ENCODE assay signal across 14 cellular contexts in genomic region chr13:112716461-112716820, GRCh38.
"Had no signal": no experiment of that assay in that cellular context is flagged by ENCODE, and none has a peak within 500 bp of the region (broad histone marks: within the 10 kb centered on the region; RNA-seq: fewer than 3 reads in every experiment).

No MANE protein-coding gene starts in this region.

- H3K27ac ChIP-seq: ascending aorta, breast epithelium, gastrocnemius medialis, vagina had no signal

- H3K27me3 ChIP-seq: ascending aorta, breast epithelium, gastrocnemius medialis, testis, vagina had no signal

- H3K36me3 ChIP-seq: ascending aorta, breast epithelium, gastrocnemius medialis, vagina had no signal

- H3K4me3 ChIP-seq: ascending aorta, breast epithelium, gastrocnemius medialis, testis, vagina had no signal

- DNase-seq: activated CD4-positive, alpha-beta T cell treated with anti-CD3 and anti-CD28 coated beads, Interleukin-2, amount 50 U/mL, for 1 hour; activated CD4-positive, CD25-positive, alpha-beta regulatory T cell; activated CD8-positive, alpha-beta memory T cell treated with anti-CD3 and anti-CD28 coated beads for 24 hours; activated naive CD4-positive, alpha-beta T cell treated with anti-CD3 and anti-CD28 coated beads for 36 hours; activated naive CD8-positive, alpha-beta T cell treated with anti-CD3 and anti-CD28 coated beads, Interleukin-2, amount 50 U/mL, for 24 hours; gastrocnemius medialis; left colon; naive thymus-derived CD8-positive, alpha-beta T cell; stimulated activated naive CD8-positive, alpha-beta T cell treated with anti-CD3 and anti-CD28 coated beads, Interleukin-15, amount 100 ng/mL, for 72 hours; testis had no signal

- H3K27me3 Mint-ChIP-seq: activated naive CD8-positive, alpha-beta T cell treated with anti-CD3 and anti-CD28 coated beads, Interleukin-2, amount 50 U/mL, for 24 hours; memory B cell; naive thymus-derived CD8-positive, alpha-beta T cell; stimulated activated naive CD8-positive, alpha-beta T cell treated with anti-CD3 and anti-CD28 coated beads, Interleukin-15, amount 100 ng/mL, for 72 hours had no signal

- H3K9me3 Mint-ChIP-seq: activated naive CD4-positive, alpha-beta T cell treated with anti-CD3 and anti-CD28 coated beads for 36 hours; activated naive CD8-positive, alpha-beta T cell treated with anti-CD3 and anti-CD28 coated beads, Interleukin-2, amount 50 U/mL, for 24 hours; memory B cell; stimulated activated naive CD8-positive, alpha-beta T cell treated with anti-CD3 and anti-CD28 coated beads, Interleukin-15, amount 100 ng/mL, for 72 hours had no signal

- H3K9me3 ChIP-seq: breast epithelium, gastrocnemius medialis, testis, vagina had no signal

- ATAC-seq: activated naive CD8-positive, alpha-beta T cell treated with anti-CD3 and anti-CD28 coated beads, Interleukin-2, amount 50 U/mL, for 24 hours; gastrocnemius medialis; left colon; naive thymus-derived CD8-positive, alpha-beta T cell; stimulated activated naive CD8-positive, alpha-beta T cell treated with anti-CD3 and anti-CD28 coated beads, Interleukin-15, amount 100 ng/mL, for 72 hours had no signal

- H3K4me3 Mint-ChIP-seq: activated naive CD4-positive, alpha-beta T cell treated with anti-CD3 and anti-CD28 coated beads for 36 hours; activated naive CD8-positive, alpha-beta T cell treated with anti-CD3 and anti-CD28 coated beads, Interleukin-2, amount 50 U/mL, for 24 hours; memory B cell; naive thymus-derived CD8-positive, alpha-beta T cell; stimulated activated naive CD8-positive, alpha-beta T cell treated with anti-CD3 and anti-CD28 coated beads, Interleukin-15, amount 100 ng/mL, for 72 hours had no signal

- H3K27ac Mint-ChIP-seq: activated naive CD4-positive, alpha-beta T cell treated with anti-CD3 and anti-CD28 coated beads for 36 hours; activated naive CD8-positive, alpha-beta T cell treated with anti-CD3 and anti-CD28 coated beads, Interleukin-2, amount 50 U/mL, for 24 hours; memory B cell had no signal
